15 cellular contexts compared by ENCODE assay signal in the genomic region with DNA sequence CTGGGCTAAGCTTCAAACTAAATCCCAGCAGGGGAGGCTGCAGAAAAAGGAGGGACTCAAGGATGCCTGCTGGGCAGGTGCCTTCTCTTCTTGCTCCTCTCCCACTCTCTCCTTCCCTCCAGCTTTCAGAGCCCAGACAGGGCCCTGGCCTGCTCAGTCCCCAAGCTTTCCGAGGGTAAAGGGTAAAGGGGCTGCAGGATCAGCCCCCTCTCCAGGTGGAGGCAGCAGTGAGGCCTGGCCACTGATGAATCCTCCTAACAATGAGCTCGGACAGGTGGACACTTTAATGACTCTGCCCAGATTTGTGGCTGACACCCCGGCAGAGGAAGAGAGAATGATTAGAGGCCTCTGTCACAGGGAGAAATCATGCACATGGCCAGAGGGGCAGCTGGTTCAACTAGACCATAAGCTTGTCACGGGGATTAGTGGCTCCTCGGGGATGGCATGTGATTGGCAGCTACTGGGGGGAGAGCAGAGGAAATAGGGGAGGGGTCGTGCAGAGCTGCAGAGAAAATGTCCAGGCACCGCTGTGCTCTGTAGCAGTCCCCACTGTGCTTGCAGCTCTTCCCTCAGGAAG.
DNase-seq lines count a peak whose midpoint lies in the region; ATAC-seq, FAIRE-seq and TF ChIP-seq lines count a peak whose summit lies in the region.
"Had no signal": no experiment of that assay in that cellular context is flagged by ENCODE, and none has a peak within 500 bp of the region (broad histone marks: within the 10 kb centered on the region; RNA-seq: fewer than 3 reads in every experiment).

No MANE protein-coding gene starts in this region.

- H3K27ac ChIP-seq in SK-N-MC, result peak overlapping the region; percentile 95
- H3K27ac ChIP-seq in ascending aorta, result no peak overlapping the region
- H3K27ac ChIP-seq: RWPE1 had no signal

- H3K4me1 Mint-ChIP-seq in glutamatergic neuron (ENCODE audit: low read depth, unreplicated experiment) (peaks cover 20% of the 10 kb centered on the region), nephron progenitor cell (peaks cover 86% of the 10 kb centered on the region)

- no peaks in the 10 kb centered on the region for H3K9me3 ChIP-seq in SK-N-MC (ENCODE audit: low read depth, low read length)
- no peaks in the 10 kb centered on the region for H3K9me3 ChIP-seq in ascending aorta

- no peaks in the 10 kb centered on the region for H3K27me3 ChIP-seq in ascending aorta

- H3K36me3 Mint-ChIP-seq in glutamatergic neuron (ENCODE audit: unreplicated experiment), result no peaks in the 10 kb centered on the region
- H3K36me3 Mint-ChIP-seq in nephron progenitor cell (ENCODE audit: low read depth), result no peaks in the 10 kb centered on the region

- H3K4me3 Mint-ChIP-seq in glutamatergic neuron (ENCODE audit: unreplicated experiment) (no peak overlapping the region), nephron progenitor cell (no peak overlapping the region)
- H3K4me3 Mint-ChIP-seq: HFFc6 had no signal

- peak; percentile 48 to 70 for DNase-seq in NCI-H524 (lab: John Stamatoyannopoulos, UW)
- no peak for DNase-seq in SK-N-MC (ENCODE audit: low read depth, low spot score)
- peak; percentile 55 for DNase-seq in glutamatergic neuron
- peak; percentile 67 for DNase-seq in nephron progenitor cell
- DNase-seq in HTR-8/SVneo (ENCODE audit: insufficient read length, low spot score), result no peak
- DNase-seq in ascending aorta (ENCODE audit: low spot score in 2 of 2), result no peak
- no peak for DNase-seq in T-helper 1 cell
- DNase-seq: COR-L47, GOT3, HFFc6, NCI-H1048, NCI-H226, NCI-H526 treated with DMSO at 0.1 percent for 48 hours had no signal

- no peak for FAIRE-seq in HTR-8/SVneo (lab: Jason Lieb, UNC)

- H3K4me3 ChIP-seq in SK-N-MC (no peak overlapping the region), ascending aorta (no peak overlapping the region)

- no peak for ATAC-seq in HG03196 (IDR thresholded peaks at IDR 0.05; ENCODE audit: unreplicated experiment)

- H3K9me3 Mint-ChIP-seq in glutamatergic neuron (ENCODE audit: unreplicated experiment) (no peaks in the 10 kb centered on the region), nephron progenitor cell (no peaks in the 10 kb centered on the region)

- H3K27ac Mint-ChIP-seq in glutamatergic neuron (ENCODE audit: unreplicated experiment) (peak overlapping the region; percentile 48), nephron progenitor cell (peak overlapping the region; percentile 62)
- H3K27ac Mint-ChIP-seq: HFFc6 had no signal

- H3K4me1 ChIP-seq in ascending aorta, result no peaks in the 10 kb centered on the region

- intact Hi-C loops in ascending aorta (cut with DNase I), result no loop called here

- peak overlapping the region; percentile 0 for H3K9ac ChIP-seq in SK-N-MC (ENCODE audit: insufficient read length)

- no peaks in the 10 kb centered on the region for H3K27me3 Mint-ChIP-seq in glutamatergic neuron (ENCODE audit: unreplicated experiment)
- peaks cover 17% of the 10 kb centered on the region for H3K27me3 Mint-ChIP-seq in nephron progenitor cell (ENCODE audit: low read depth, poor library complexity)

- TF ChIP-seq CTCF in glutamatergic neuron (IDR thresholded peaks at IDR 0.05; ENCODE audit: partially characterized antibody, unreplicated experiment), result no peak
- TF ChIP-seq CTCF in nephron progenitor cell (IDR thresholded peaks at IDR 0.05), result no peak
- TF ChIP-seq CTCF in ascending aorta (IDR thresholded peaks at IDR 0.05), result no peak

- H3K36me3 ChIP-seq in SK-N-MC (ENCODE audit: insufficient read depth, low read length) (no peaks in the 10 kb centered on the region), ascending aorta (no peaks in the 10 kb centered on the region)

Comparison
In these comparisons a context has a peak if more than half of its experiments do, and no peak if none do; other contexts are left out.
1. DNase-seq: peak in NCI-H524 (2 of 2), glutamatergic neuron (single experiment) and nephron progenitor cell (single experiment); none in SK-N-MC (single experiment), HTR-8/SVneo (single experiment), ascending aorta (0 of 2) and T-helper 1 cell (0 of 5).